In genomic region chr22:42655693-42656092, GRCh38 we compare ENCODE assay signal across 13 cellular contexts. TPM values are rescaled to one million over a fixed set of nuclear protein-coding genes. Genes with fewer than 3 reads are reported as not detected.
DNase-seq lines count a peak whose midpoint lies in the region; ATAC-seq and TF ChIP-seq lines count a peak whose summit lies in the region.
"Had no signal": no experiment of that assay in that cellular context is flagged by ENCODE, and none has a peak within 500 bp of the region (broad histone marks: within the 10 kb centered on the region; RNA-seq: fewer than 3 reads in every experiment).

No MANE protein-coding gene starts in this region.

- intact Hi-C loops in activated B cell treated with CpG ODN at 0.5 μM for 24 hours (cut with micrococcal nuclease), result loop anchor here (1.0 kb wide), 1 partner anchor 10 kb away; no protein-coding TSS in a partner anchor

- H3K4me3 Mint-ChIP-seq in activated B cell treated with CpG ODN at 0.5 μM for 24 hours, result peak overlapping the region; percentile 65
- H3K4me3 Mint-ChIP-seq: stimulated activated naive CD8-positive, alpha-beta T cell treated with anti-CD3 and anti-CD28 coated beads, Interleukin-15, amount 100 ng/mL, for 72 hours had no signal

- ATAC-seq in GM19467 (IDR thresholded peaks at IDR 0.05; ENCODE audit: unreplicated experiment) (peak; percentile 69), activated B cell treated with CpG ODN at 0.5 μM for 24 hours (ENCODE audit: low read depth) (peak; percentile 93), HG03521 (IDR thresholded peaks at IDR 0.05; ENCODE audit: unreplicated experiment) (no peak), GM21529 (IDR thresholded peaks at IDR 0.05; ENCODE audit: unreplicated experiment) (no peak)
- ATAC-seq: stimulated activated naive CD8-positive, alpha-beta T cell treated with anti-CD3 and anti-CD28 coated beads, Interleukin-15, amount 100 ng/mL, for 72 hours had no signal

- H3K27ac ChIP-seq in C4-2B, result peak overlapping the region; percentile 53
- H3K27ac ChIP-seq: coronary artery, hepatocyte, WERI-Rb-1 had no signal

- H3K4me1 Mint-ChIP-seq in activated B cell treated with CpG ODN at 0.5 μM for 24 hours, result peaks cover 46% of the 10 kb centered on the region
- H3K4me1 Mint-ChIP-seq: stimulated activated naive CD8-positive, alpha-beta T cell treated with anti-CD3 and anti-CD28 coated beads, Interleukin-15, amount 100 ng/mL, for 72 hours had no signal

- no peaks in the 10 kb centered on the region for H3K27me3 Mint-ChIP-seq in activated B cell treated with CpG ODN at 0.5 μM for 24 hours

- DNase-seq in NCI-H187 treated with DMSO at 0.1 percent for 48 hours (lab: John Stamatoyannopoulos, UW), result peak; percentile 79
- DNase-seq in activated B cell treated with CpG ODN at 0.5 μM for 24 hours, result peak; percentile 54
- no peak for DNase-seq in putamen (ENCODE audit: low spot score)
- no peak for DNase-seq in activated CD4-positive, CD25-positive, alpha-beta regulatory T cell (lab: John Stamatoyannopoulos, UW)
- DNase-seq: stimulated activated CD4-positive, alpha-beta T cell treated with anti-CD3 and anti-CD28 coated beads, Interleukin-12 subunit alpha, Interleukin-12 subunit beta, amount 100 ng/mL, for 4 hours; stimulated activated naive CD8-positive, alpha-beta T cell treated with anti-CD3 and anti-CD28 coated beads, Interleukin-15, amount 100 ng/mL, for 72 hours; WERI-Rb-1 had no signal

- no peaks in the 10 kb centered on the region for H3K9me3 Mint-ChIP-seq in activated B cell treated with CpG ODN at 0.5 μM for 24 hours
- H3K9me3 Mint-ChIP-seq: stimulated activated naive CD8-positive, alpha-beta T cell treated with anti-CD3 and anti-CD28 coated beads, Interleukin-15, amount 100 ng/mL, for 72 hours had no signal

- TF ChIP-seq CTCF in C4-2B (conservative IDR thresholded peaks at IDR 0.05) (no peak), activated B cell treated with CpG ODN at 0.5 μM for 24 hours (IDR thresholded peaks at IDR 0.05) (no peak)

- peak overlapping the region; percentile 81 for H3K27ac Mint-ChIP-seq in activated B cell treated with CpG ODN at 0.5 μM for 24 hours
- H3K27ac Mint-ChIP-seq: stimulated activated naive CD8-positive, alpha-beta T cell treated with anti-CD3 and anti-CD28 coated beads, Interleukin-15, amount 100 ng/mL, for 72 hours had no signal

- H3K36me3 Mint-ChIP-seq in activated B cell treated with CpG ODN at 0.5 μM for 24 hours (ENCODE audit: low read depth), result no peaks in the 10 kb centered on the region

- CTCF ChIA-PET in activated B cell treated with CpG ODN at 0.5 μM for 24 hours (lab: Charles Lee), result interaction anchor here (0.9 to 2.9 kb wide), 6 partner anchors 13 to 238 kb away, joined by 3 to 17 read pairs (median 4); no protein-coding TSS in a partner anchor

- POLR2A ChIA-PET in activated B cell treated with CpG ODN at 0.5 μM for 24 hours (lab: Charles Lee), result interaction anchor here (0.5 to 7.2 kb wide), 26 partner anchors 8 to 488 kb away, joined by 3 to 96 read pairs (median 4); partner anchors contain the start of genes MCAT, PACSIN2 and POLDIP3

RNA-seq across cellular contexts. Expression of gene CYB5R3, which starts 6.5 kb away (rescaled TPM):
- total RNA-seq in activated B cell treated with CpG ODN at 0.5 μM for 24 hours, result 78.2 and 91.7 TPM in 2 replicates

RNA-seq across cellular contexts. Expression of gene ATP5MGL, which starts 15.3 kb away (rescaled TPM):
- total RNA-seq in activated B cell treated with CpG ODN at 0.5 μM for 24 hours, result 2.1 and 3.4 TPM in 2 replicates

RNA-seq across cellular contexts. Expression of gene POLDIP3, which starts 41.0 kb away (rescaled TPM):
- total RNA-seq in activated B cell treated with CpG ODN at 0.5 μM for 24 hours, result 77.1 and 77.5 TPM in 2 replicates

Comparison
In these comparisons a context has a peak if more than half of its experiments do, and no peak if none do; other contexts are left out.
1. ATAC-seq: peak in GM19467 (single experiment) and activated B cell treated with CpG ODN at 0.5 μM for 24 hours (single experiment); none in HG03521 (single experiment) and GM21529 (single experiment).
2. DNase-seq: peak in NCI-H187 treated with DMSO at 0.1 percent for 48 hours (single experiment) and activated B cell treated with CpG ODN at 0.5 μM for 24 hours (single experiment); none in putamen (single experiment) and activated CD4-positive, CD25-positive, alpha-beta regulatory T cell (0 of 4).